ENCODE assay signal across 8 cellular contexts in genomic region chr14:70257526-70257925, GRCh38.
A peak's percentile ranks its signal among the peaks of the same experiment; 100 is the strongest.
DNase-seq lines count a peak whose midpoint lies in the region; ATAC-seq and TF ChIP-seq lines count a peak whose summit lies in the region.

No MANE protein-coding gene starts in this region.

- H3K36me3 Mint-ChIP-seq in CD4-positive, alpha-beta T cell (ENCODE audit: low read depth) = no peaks in the 10 kb centered on the region

- TF ChIP-seq CTCF in GM20000 (IDR thresholded peaks at IDR 0.05; ENCODE audit: extremely low read depth, missing control alignments) (peak; percentile 71), kidney epithelial cell (IDR thresholded peaks at IDR 0.05; ENCODE audit: insufficient read depth, low read length, poor library complexity, severe bottlenecking) (peak; percentile 19), esophagus squamous epithelium (IDR thresholded peaks at IDR 0.05) (peak in 1 of 6 experiments; percentile 35)
- TF ChIP-seq CTCF in CD4-positive, alpha-beta T cell (IDR thresholded peaks at IDR 0.05) = no peak

- H3K4me1 Mint-ChIP-seq in CD4-positive, alpha-beta T cell (ENCODE audit: low read depth) = no peaks in the 10 kb centered on the region

- peaks cover 0 to 12% (median 0%) of the 10 kb centered on the region in 3 donors for H3K4me1 ChIP-seq in esophagus squamous epithelium

- H3K27me3 Mint-ChIP-seq in CD4-positive, alpha-beta T cell = peaks cover 66% of the 10 kb centered on the region

- H3K4me3 ChIP-seq in kidney epithelial cell (ENCODE audit: low read depth, low read length) (no peak overlapping the region), esophagus squamous epithelium (no peak overlapping the region)

- intact Hi-C loops in esophagus squamous epithelium (cut with DNase I) = no loop called here
- intact Hi-C loops in CD4-positive, alpha-beta T cell (cut with DNase I, micrococcal nuclease) = no loop called here

- no peak overlapping the region for H3K27ac ChIP-seq in esophagus squamous epithelium
- H3K27ac ChIP-seq in CD4-positive, alpha-beta T cell (ENCODE audit: low read depth, low read length) = no peak overlapping the region

- H3K27me3 ChIP-seq in kidney epithelial cell (ENCODE audit: control insufficient read depth, insufficient read depth, low read length) (no peaks in the 10 kb centered on the region), esophagus squamous epithelium (peaks cover 0 to 60% (median 0%) of the 10 kb centered on the region in 4 donors)
- peaks cover 41% of the 10 kb centered on the region for H3K27me3 ChIP-seq in CD4-positive, alpha-beta T cell (ENCODE audit: control insufficient read depth, insufficient read depth, low read length)

- H3K36me3 ChIP-seq in kidney epithelial cell (ENCODE audit: control insufficient read depth, insufficient read depth, low read length) (no peaks in the 10 kb centered on the region), esophagus squamous epithelium (no peaks in the 10 kb centered on the region)

- ATAC-seq in CD4-positive, alpha-beta T cell (ENCODE audit: poor library complexity) = no peak
- no peak for ATAC-seq in GM19463 (IDR thresholded peaks at IDR 0.05; ENCODE audit: unreplicated experiment)

- DNase-seq in DMS53 treated with DMSO at 0.1 percent for 48 hours (lab: John Stamatoyannopoulos, UW; ENCODE audit: unreplicated experiment) = peak; percentile 26
- DNase-seq in GM20000 (ENCODE audit: low spot score) = peak; percentile 48
- peak; percentile 16 for DNase-seq in RKO (ENCODE audit: low spot score)
- DNase-seq in kidney epithelial cell (ENCODE audit: low read depth) = no peak
- no peak for DNase-seq in esophagus squamous epithelium (lab: John Stamatoyannopoulos, UW)
- no peak for DNase-seq in CD4-positive, alpha-beta T cell
- DNase-seq in DMS79 (lab: John Stamatoyannopoulos, UW) = no peak

- H3K9me3 Mint-ChIP-seq in CD4-positive, alpha-beta T cell = no peaks in the 10 kb centered on the region

- WGBS in esophagus squamous epithelium, 2 donors = 43 to 70% methylated on average over 7 of the region's 7 CpGs

- POLR2A ChIA-PET in CD4-positive, alpha-beta T cell (lab: Charles Lee) = no interaction called here

- H3K27ac Mint-ChIP-seq in CD4-positive, alpha-beta T cell = no peak overlapping the region

- CTCF ChIA-PET in CD4-positive, alpha-beta T cell (lab: Charles Lee) = no interaction called here

- H3K4me3 Mint-ChIP-seq in CD4-positive, alpha-beta T cell = no peak overlapping the region

- H3K9me3 ChIP-seq in esophagus squamous epithelium = no peaks in the 10 kb centered on the region
- no peaks in the 10 kb centered on the region for H3K9me3 ChIP-seq in CD4-positive, alpha-beta T cell (ENCODE audit: control insufficient read depth, low read length)

- no peak for TF ChIP-seq POLR2A in esophagus squamous epithelium (IDR thresholded peaks at IDR 0.05)

Comparison
In these comparisons a context has a peak if more than half of its experiments do, and no peak if none do; other contexts are left out.
1. DNase-seq: peak in DMS53 treated with DMSO at 0.1 percent for 48 hours (single experiment), GM20000 (single experiment) and RKO (single experiment); none in kidney epithelial cell (single experiment), esophagus squamous epithelium (single experiment), CD4-positive, alpha-beta T cell (0 of 10) and DMS79 (single experiment).